In the genomic region with DNA sequence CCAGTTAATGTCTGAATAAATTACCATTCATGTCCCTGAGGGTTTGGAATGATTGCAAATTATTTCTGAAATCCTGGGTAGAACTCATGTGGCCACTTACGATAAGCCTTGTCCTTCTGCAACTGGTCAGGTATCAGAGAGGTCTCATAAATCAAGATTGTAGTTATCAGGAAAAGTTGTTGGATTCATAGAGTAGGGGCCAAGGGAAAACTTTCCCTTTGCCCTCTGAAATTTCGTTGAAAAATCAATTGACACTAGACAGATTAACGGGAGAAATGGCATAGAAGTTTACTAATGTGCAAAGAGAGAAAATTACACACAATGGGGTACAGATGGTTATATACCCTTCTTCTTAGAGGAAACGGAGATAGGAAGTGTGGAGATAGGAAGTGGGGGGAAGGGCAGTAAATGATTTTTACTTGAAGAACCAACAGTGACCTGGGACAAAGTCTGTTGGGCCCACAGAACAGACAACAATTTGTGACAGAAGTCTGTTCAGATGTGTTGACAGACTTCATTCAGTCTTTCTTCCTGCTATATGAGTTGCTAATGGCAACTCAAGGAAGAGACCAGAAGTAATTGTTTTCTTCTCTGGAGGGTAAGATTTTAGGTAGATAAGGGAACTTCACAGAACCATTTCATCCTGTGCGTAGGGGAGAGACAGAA, we compare ENCODE assay signal across 15 cellular contexts.
DNase-seq lines count a peak whose midpoint lies in the region; ATAC-seq and TF ChIP-seq lines count a peak whose summit lies in the region.
"Had no signal": no experiment of that assay in that cellular context is flagged by ENCODE, and none has a peak within 500 bp of the region (broad histone marks: within the 10 kb centered on the region; RNA-seq: fewer than 3 reads in every experiment).

No MANE protein-coding gene starts in this region.

- H3K9me3 Mint-ChIP-seq in CD14-positive monocyte (no peaks in the 10 kb centered on the region), endothelial cell (ENCODE audit: unreplicated experiment) (no peaks in the 10 kb centered on the region), neural crest cell (no peaks in the 10 kb centered on the region)

- H3K36me3 ChIP-seq in KOPT-K1 (ENCODE audit: insufficient read depth, low read length): no peaks in the 10 kb centered on the region
- no peaks in the 10 kb centered on the region for H3K36me3 ChIP-seq in HAP-1 (replicated peaks)
- H3K36me3 ChIP-seq: BE2C, ovary had no signal

- H3K36me3 Mint-ChIP-seq in CD14-positive monocyte (no peaks in the 10 kb centered on the region), endothelial cell (ENCODE audit: low read depth, unreplicated experiment) (no peaks in the 10 kb centered on the region), neural crest cell (ENCODE audit: low read depth) (no peaks in the 10 kb centered on the region)

- H3K4me3 ChIP-seq in HAP-1: no peak overlapping the region
- H3K4me3 ChIP-seq: dorsolateral prefrontal cortex, ovary had no signal

- H3K27ac Mint-ChIP-seq in CD14-positive monocyte: peak overlapping the region in 6 of 7 donors; percentile 1 to 72 (median 48)
- peak overlapping the region; percentile 99 for H3K27ac Mint-ChIP-seq in endothelial cell (ENCODE audit: unreplicated experiment)
- H3K27ac Mint-ChIP-seq in neural crest cell (ENCODE audit: unreplicated experiment): peak overlapping the region; percentile 7

- ATAC-seq in HG03196 (IDR thresholded peaks at IDR 0.05; ENCODE audit: unreplicated experiment): no peak
- no peak for ATAC-seq in GM19467 (IDR thresholded peaks at IDR 0.05; ENCODE audit: unreplicated experiment)

- DNase-seq in CD14-positive monocyte (ENCODE audit: low spot score) (no peak), endothelial cell (ENCODE audit: low spot score) (no peak), neural crest cell (ENCODE audit: low read depth, low spot score) (no peak), HCEC 1CT (no peak), HAP-1 (ENCODE audit: low spot score in 2 of 2) (no peak)
- DNase-seq: activated CD8-positive, alpha-beta memory T cell treated with anti-CD3 and anti-CD28 coated beads, Interleukin-2, amount 50 U/mL, for 4 hours; BE2C; dorsolateral prefrontal cortex; NCI-H1436; NCI-H524 treated with DMSO at 0.1 percent for 48 hours; ovary had no signal

- H3K27ac ChIP-seq in KOPT-K1 (ENCODE audit: low read depth, low read length, poor library complexity, severe bottlenecking): peak overlapping the region; percentile 34
- H3K27ac ChIP-seq: ovary, RWPE1 had no signal

- H3K9me3 ChIP-seq in KOPT-K1 (ENCODE audit: insufficient read depth, low read length, poor library complexity, severe bottlenecking): no peaks in the 10 kb centered on the region
- H3K9me3 ChIP-seq in HAP-1: no peaks in the 10 kb centered on the region
- H3K9me3 ChIP-seq: BE2C, ovary had no signal

- H3K27me3 ChIP-seq in HAP-1 (ENCODE audit: low read depth): peaks cover 9% of the 10 kb centered on the region
- H3K27me3 ChIP-seq: BE2C, dorsolateral prefrontal cortex, ovary had no signal

- intact Hi-C loops in CD14-positive monocyte (cut with micrococcal nuclease): no loop called here

- H3K4me3 Mint-ChIP-seq in CD14-positive monocyte (peak overlapping the region in 1 of 2 donors; percentile 14), endothelial cell (ENCODE audit: unreplicated experiment) (peak overlapping the region; percentile 72), neural crest cell (no peak overlapping the region)

- peaks cover 0 to 10% (median 5%) of the 10 kb centered on the region in 3 donors for H3K27me3 Mint-ChIP-seq in CD14-positive monocyte (ENCODE audit: low read depth in 3 of 3)
- H3K27me3 Mint-ChIP-seq in endothelial cell (ENCODE audit: unreplicated experiment): peaks cover 2% of the 10 kb centered on the region
- H3K27me3 Mint-ChIP-seq in neural crest cell (ENCODE audit: low read depth): no peaks in the 10 kb centered on the region

- TF ChIP-seq CTCF in CD14-positive monocyte (IDR thresholded peaks at IDR 0.05): no peak
- TF ChIP-seq CTCF in endothelial cell (IDR thresholded peaks at IDR 0.05; ENCODE audit: unreplicated experiment): no peak
- no peak for TF ChIP-seq CTCF in neural crest cell (conservative IDR thresholded peaks at IDR 0.05)

- in situ Hi-C loops in HAP-1 (cut with MboI; ENCODE audit: low sequenced_read_pairs): no loop called here

- peaks cover 9% of the 10 kb centered on the region for H3K4me1 ChIP-seq in HAP-1
- H3K4me1 ChIP-seq: BE2C had no signal

- H3K4me1 Mint-ChIP-seq in CD14-positive monocyte: peaks cover 30% of the 10 kb centered on the region
- H3K4me1 Mint-ChIP-seq in endothelial cell (ENCODE audit: unreplicated experiment): peaks cover 49% of the 10 kb centered on the region
- H3K4me1 Mint-ChIP-seq in neural crest cell: peaks cover 56% of the 10 kb centered on the region

Comparison
In these comparisons a context has a peak if more than half of its experiments do, and no peak if none do; other contexts are left out.
1. H3K27ac Mint-ChIP-seq: peak in every context shown above with its lines; median percentile 99 in endothelial cell; 48 in CD14-positive monocyte; 7 in neural crest cell.